9 cellular contexts compared by ENCODE assay signal in genomic region chr19:19106061-19106551, GRCh38. TPM values are rescaled to one million over a fixed set of nuclear protein-coding genes. Genes with fewer than 3 reads are reported as not detected.
DNase-seq lines count a peak whose midpoint lies in the region; ATAC-seq, FAIRE-seq and TF ChIP-seq lines count a peak whose summit lies in the region.
"Had no signal": no experiment of that assay in that cellular context is flagged by ENCODE, and none has a peak within 500 bp of the region (broad histone marks: within the 10 kb centered on the region; RNA-seq: fewer than 3 reads in every experiment).

No MANE protein-coding gene starts in this region.

- FAIRE-seq in H1 (lab: Jason Lieb, UNC): no peak

- DNase-seq in Karpas-422 (no peak), H1 (ENCODE audit: low read depth in 1 of 2, low spot score in 2 of 2) (peak in 1 of 2 experiments; percentile 79), kidney tubule cell (ENCODE audit: low spot score) (peak; percentile 40), thyroid gland (peak; percentile 91 to 93), substantia nigra (lab: John Stamatoyannopoulos, UW) (no peak)
- DNase-seq in stimulated activated CD4-positive, alpha-beta T cell treated with anti-CD3 and anti-CD28 coated beads, Interleukin-15, amount 100 ng/mL, for 24 hours: no peak
- DNase-seq in activated CD4-positive, alpha-beta T cell treated with anti-CD3 and anti-CD28 coated beads for 4 hours: no peak
- DNase-seq: midbrain had no signal

- H4K91ac ChIP-seq in H1 (replicated peaks; ENCODE audit: insufficient read length, low read length): peak overlapping the region; percentile 36

- peak overlapping the region; percentile 73 for H2BK5ac ChIP-seq in H1 (ENCODE audit: low read depth, low read length)

- no peak overlapping the region for H2BK120ac ChIP-seq in H1 (replicated peaks; ENCODE audit: low read depth, low read length)

- WGBS in H1 (ENCODE audit: extremely low coverage in 1 of 2, insufficient coverage in 1 of 2, insufficient read length in 1 of 2, insufficient replicate concordance in 2 of 2, low coverage in 1 of 2, low lambda C conversion rate in 2 of 2, missing lambda C conversion rate in 1 of 2), 2 experiments: 28% methylated on average over 17 of the region's 25 CpGs; no CpG with 5 or more reads in 1 of the 2 experiments
- WGBS in thyroid gland, 2 donors: 9 to 44% methylated on average over 20 to 23 of the region's 25 CpGs

- H3K56ac ChIP-seq in H1 (replicated peaks; ENCODE audit: insufficient read length, low read depth, low read length): peak overlapping the region; percentile 32

- H3K9me3 ChIP-seq in Karpas-422 (ENCODE audit: low read length) (no peaks in the 10 kb centered on the region), H1 (ENCODE audit: insufficient read depth in 2 of 2, low read depth in 1 of 2, low read length in 1 of 2) (no peaks in the 10 kb centered on the region), thyroid gland (no peaks in the 10 kb centered on the region)

- H4K20me1 ChIP-seq in Karpas-422 (ENCODE audit: insufficient read depth, low read depth, low read length) (no peaks in the 10 kb centered on the region), H1 (replicated peaks in 1 of 2; ENCODE audit: control insufficient read depth in 1 of 2, insufficient read depth in 2 of 2, low read length in 2 of 2) (no peaks in the 10 kb centered on the region)

- no peak overlapping the region for H2BK15ac ChIP-seq in H1 (ENCODE audit: low read length)

- peaks cover 7% of the 10 kb centered on the region for H3K23me2 ChIP-seq in H1 (ENCODE audit: low read depth, low read length)

- H3K23ac ChIP-seq in H1 (ENCODE audit: insufficient read length): no peak overlapping the region

- no peak for TF ChIP-seq RAD21 in H1 (IDR thresholded peaks at IDR 0.05 in 1 of 2, conservative IDR thresholded peaks at IDR 0.05 in 1 of 2; ENCODE audit: low read depth in 2 of 2, low read length in 2 of 2)

- H3K9me2 ChIP-seq in Karpas-422 (replicated peaks; ENCODE audit: insufficient read depth, low read length): no peaks in the 10 kb centered on the region

- H3K4me2 ChIP-seq in Karpas-422 (ENCODE audit: low read depth, low read length, poor library complexity, severe bottlenecking): peak overlapping the region; percentile 77
- H3K4me2 ChIP-seq in H1 (ENCODE audit: insufficient read depth in 1 of 2, low read depth in 2 of 2, low read length in 2 of 2): peak overlapping the region; percentile 82 to 90

- no peaks in the 10 kb centered on the region for H3K79me2 ChIP-seq in Karpas-422 (ENCODE audit: low read length)
- H3K79me2 ChIP-seq in H1 (ENCODE audit: control insufficient read depth in 1 of 2, insufficient read depth in 2 of 2, low read length in 2 of 2): no peaks in the 10 kb centered on the region

- no peak for TF ChIP-seq POLR2A in H1 (IDR thresholded peaks at IDR 0.05; ENCODE audit: control extremely low read depth in 1 of 2, low read depth in 2 of 2, low read length in 2 of 2)
- peak in 1 of 2 donors; percentile 43 for TF ChIP-seq POLR2A in thyroid gland (IDR thresholded peaks at IDR 0.05)

- no peak for TF ChIP-seq EP300 in H1 (IDR thresholded peaks at IDR 0.05; ENCODE audit: borderline replicate concordance in 1 of 2, low read depth in 2 of 2, low read length in 2 of 2)

- no peak for ATAC-seq in HG02973 (IDR thresholded peaks at IDR 0.05; ENCODE audit: unreplicated experiment)

- peak overlapping the region; percentile 80 for H4K5ac ChIP-seq in H1 (ENCODE audit: insufficient read length, low read depth, low read length)

- H3K27me3 ChIP-seq in Karpas-422 (ENCODE audit: low read length) (no peaks in the 10 kb centered on the region), H1 (replicated peaks in 1 of 4; ENCODE audit: control insufficient read depth in 3 of 4, extremely low read depth in 1 of 4, insufficient read depth in 3 of 4, low read length in 3 of 4) (no peaks in the 10 kb centered on the region), thyroid gland (no peaks in the 10 kb centered on the region)

- no peak overlapping the region for H3K4ac ChIP-seq in H1 (replicated peaks; ENCODE audit: insufficient read length, low read depth, low read length)

- intact Hi-C loops in thyroid gland (cut with DNase I): loop anchor here (5.0 kb wide), 1 partner anchor 49 kb away; no protein-coding TSS in a partner anchor

- H3K9ac ChIP-seq in Karpas-422 (ENCODE audit: low read length): peak overlapping the region; percentile 48; the same call in 1 of the 2 replicates
- H3K9ac ChIP-seq in H1 (replicated peaks in 1 of 4; ENCODE audit: extremely low read depth in 1 of 4, low read depth in 3 of 4, low read length in 3 of 4): peak overlapping the region in 2 of 4 experiments; percentile 45 to 52; a peak in 4 of 7 replicates

- no peak for TF ChIP-seq CTCF in H1 (IDR thresholded peaks at IDR 0.05; ENCODE audit: control extremely low read depth in 1 of 3, insufficient read depth in 1 of 3, low read depth in 1 of 3, low read length in 3 of 3)
- no peak for TF ChIP-seq CTCF in thyroid gland (IDR thresholded peaks at IDR 0.05)

- H3K27ac ChIP-seq in Karpas-422 (ENCODE audit: low read length) (no peak overlapping the region), H1 (ENCODE audit: low read depth, low read length) (peak overlapping the region; percentile 79), thyroid gland (peak overlapping the region; percentile 97 to 99 (median 97)), substantia nigra (ENCODE audit: low read depth, low read length, poor library complexity, severe bottlenecking) (no peak overlapping the region)

- H2AFZ ChIP-seq in Karpas-422 (ENCODE audit: low read length) (peak overlapping the region; percentile 95; the same call in 1 of the 2 replicates), H1 (ENCODE audit: low read length) (peak overlapping the region; percentile 0; the same call in 1 of the 2 replicates)

- H3K79me1 ChIP-seq in H1 (ENCODE audit: low read depth, low read length): 0 out of 2 replicates have a peak, but pooled peaks cover 2% of the 10 kb centered on the region

- peak overlapping the region; percentile 9; the same call in 1 of the 2 replicates for H4K8ac ChIP-seq in H1 (ENCODE audit: extremely low read depth, insufficient read depth, low read length)

- POLR2A ChIA-PET in H1 (lab: Charles Lee; ENCODE audit: partially characterized antibody): interaction anchor here (0.6 to 5.7 kb wide), 10 partner anchors 10 to 53 kb away, joined by 3 to 31 read pairs (median 6); partner anchors contain the start of gene SLC25A42

- H2BK12ac ChIP-seq in H1 (ENCODE audit: low read depth, low read length): peak overlapping the region; percentile 88

- no peak overlapping the region for H2BK20ac ChIP-seq in H1 (ENCODE audit: low read length)

- H3K36me3 ChIP-seq in Karpas-422 (ENCODE audit: insufficient read depth, low read length) (no peaks in the 10 kb centered on the region), H1 (ENCODE audit: control insufficient read depth in 2 of 4, insufficient read depth in 4 of 4, low read length in 3 of 4) (no peaks in the 10 kb centered on the region), thyroid gland (no peaks in the 10 kb centered on the region)

- H3K4me1 ChIP-seq in Karpas-422 (ENCODE audit: low read length): peaks cover 15% of the 10 kb centered on the region
- peaks cover 0 to 14% (median 9%) of the 10 kb centered on the region in 4 experiments; a peak in 6 of 7 replicates for H3K4me1 ChIP-seq in H1 (replicated peaks in 1 of 4; ENCODE audit: control insufficient read depth in 3 of 4, insufficient read depth in 4 of 4, low read length in 3 of 4)
- peaks cover 32 to 50% of the 10 kb centered on the region in 2 donors for H3K4me1 ChIP-seq in thyroid gland

- peak overlapping the region; percentile 26 for H3K18ac ChIP-seq in H1 (ENCODE audit: extremely low read depth, low read length)

- H3K4me3 ChIP-seq in Karpas-422 (ENCODE audit: low read length) (peak overlapping the region; percentile 61; the same call in 1 of the 2 replicates), H1 (ENCODE audit: extremely low read depth in 1 of 4, insufficient read depth in 2 of 4, low read depth in 3 of 4, low read length in 4 of 4) (peak overlapping the region; percentile 10 to 76 (median 39); a peak in 7 of 8 replicates), thyroid gland (replicated peaks in 1 of 3) (peak overlapping the region in 1 of 3 donors; percentile 26)

- CTCF ChIA-PET in H1 (lab: Charles Lee; ENCODE audit: partially characterized antibody): interaction anchor here (0.6 to 3.4 kb wide), 4 partner anchors 10 to 122 kb away, joined by 3 to 16 read pairs (median 4); no protein-coding TSS in a partner anchor

- no peak overlapping the region for H3K14ac ChIP-seq in H1 (ENCODE audit: insufficient read length)

- no peak overlapping the region for H2AK5ac ChIP-seq in H1 (ENCODE audit: low read depth, low read length)

TF ChIP-seq in H1, 55 proteins besides CTCF, POLR2A, EP300 and RAD21:
- TF ChIP-seq TAF1 (IDR thresholded peaks at IDR 0.05; ENCODE audit: low read depth, low read length) (0 out of 2 replicates have a peak, but pooled peaks have one; percentile 3), KDM1A (IDR thresholded peaks at IDR 0.05; ENCODE audit: borderline replicate concordance, low read length) (0 out of 2 replicates have a peak, but pooled peaks have one; percentile 5), TBP (IDR thresholded peaks at IDR 0.05; ENCODE audit: low read depth, low read length) (no peak)

RNA-seq across cellular contexts. Expression of gene TMEM161A, which starts 32.2 kb away (rescaled TPM):
- 24.9 and 58.5 TPM in 2 replicates for total RNA-seq in Karpas-422 (2014; rRNA removed; shearing (Covaris generic); ENCODE audit: low replicate concordance)
- total RNA-seq in H1 (2021; fragmentation: NEBNext Ultra II Directional; extraction: Animal tissue kit (Norgen Biotek cat#: 25700)): 41.9 and 47.8 TPM in 2 replicates
- 103 and 153 TPM in 2 replicates for polyA plus RNA-seq in H1 (2011; rRNA removed)
- 80.8 TPM for polyA plus RNA-seq in H1 (2011; cell fraction: cytosol; rRNA removed)
- 202 TPM for polyA plus RNA-seq in H1 (2011; cell fraction: nucleus; rRNA removed)
- polyA plus RNA-seq in H1 (2012, experiment 1 of 2): 26.3 to 50.2 TPM (median 47.7 TPM) in 4 replicates
- polyA plus RNA-seq in H1 (2012, experiment 2 of 2): 46.4 TPM
- 62.3 TPM for polyA plus RNA-seq in H1 (2013, experiment 1 of 2)
- 53.9 TPM for polyA plus RNA-seq in H1 (2013, experiment 2 of 2)
- polyA minus RNA-seq in H1 (2011; rRNA and poly(A)+ RNA removed): 46.0 and 81.2 TPM in 2 replicates
- 40.2 TPM for polyA minus RNA-seq in H1 (2011; cell fraction: cytosol; rRNA and poly(A)+ RNA removed)
- 34.3 TPM for polyA minus RNA-seq in H1 (2011; cell fraction: nucleus; rRNA and poly(A)+ RNA removed)
- 10 to 100 TPM; 29.6 to 37.8 (median 33.1) TPM for total RNA-seq in thyroid gland

RNA-seq across cellular contexts. Expression of gene SLC25A42, which starts 42.3 kb away (rescaled TPM):
- total RNA-seq in Karpas-422 (2014; rRNA removed; shearing (Covaris generic); ENCODE audit: low replicate concordance): 4.5 and 6.2 TPM in 2 replicates
- total RNA-seq in H1 (2021; fragmentation: NEBNext Ultra II Directional; extraction: Animal tissue kit (Norgen Biotek cat#: 25700)): 4.1 and 6.2 TPM in 2 replicates
- polyA plus RNA-seq in H1 (2011; rRNA removed): 5.9 and 10.5 TPM in 2 replicates
- 8.0 TPM for polyA plus RNA-seq in H1 (2011; cell fraction: cytosol; rRNA removed)
- 23.0 TPM for polyA plus RNA-seq in H1 (2011; cell fraction: nucleus; rRNA removed)
- 5.2 to 8.6 TPM (median 7.7 TPM) in 4 replicates for polyA plus RNA-seq in H1 (2012, experiment 1 of 2)
- 7.8 TPM for polyA plus RNA-seq in H1 (2012, experiment 2 of 2)
- 5.2 TPM for polyA plus RNA-seq in H1 (2013, experiment 1 of 2)
- polyA plus RNA-seq in H1 (2013, experiment 2 of 2): 4.3 TPM
- polyA minus RNA-seq in H1 (2011; rRNA and poly(A)+ RNA removed): 3.4 and 6.9 TPM in 2 replicates
- polyA minus RNA-seq in H1 (2011; cell fraction: cytosol; rRNA and poly(A)+ RNA removed): 3.6 TPM
- 5.3 TPM for polyA minus RNA-seq in H1 (2011; cell fraction: nucleus; rRNA and poly(A)+ RNA removed)
- 10 to 100 TPM; 28.0 to 43.9 (median 33.9) TPM for total RNA-seq in thyroid gland

Comparison
In these comparisons a context has a peak if more than half of its experiments do, and no peak if none do; other contexts are left out.
1. DNase-seq: peak in kidney tubule cell (single experiment) and thyroid gland (2 of 2); none in Karpas-422 (single experiment), stimulated activated CD4-positive, alpha-beta T cell treated with anti-CD3 and anti-CD28 coated beads, Interleukin-15, amount 100 ng/mL, for 24 hours (single experiment), substantia nigra (0 of 49) and activated CD4-positive, alpha-beta T cell treated with anti-CD3 and anti-CD28 coated beads for 4 hours (0 of 2).
2. H3K27ac ChIP-seq: peak in H1 (single experiment) and thyroid gland (3 of 3); none in Karpas-422 (single experiment) and substantia nigra (single experiment).